Comparison of ENCODE assay signal across 29 cellular contexts in the genomic region with DNA sequence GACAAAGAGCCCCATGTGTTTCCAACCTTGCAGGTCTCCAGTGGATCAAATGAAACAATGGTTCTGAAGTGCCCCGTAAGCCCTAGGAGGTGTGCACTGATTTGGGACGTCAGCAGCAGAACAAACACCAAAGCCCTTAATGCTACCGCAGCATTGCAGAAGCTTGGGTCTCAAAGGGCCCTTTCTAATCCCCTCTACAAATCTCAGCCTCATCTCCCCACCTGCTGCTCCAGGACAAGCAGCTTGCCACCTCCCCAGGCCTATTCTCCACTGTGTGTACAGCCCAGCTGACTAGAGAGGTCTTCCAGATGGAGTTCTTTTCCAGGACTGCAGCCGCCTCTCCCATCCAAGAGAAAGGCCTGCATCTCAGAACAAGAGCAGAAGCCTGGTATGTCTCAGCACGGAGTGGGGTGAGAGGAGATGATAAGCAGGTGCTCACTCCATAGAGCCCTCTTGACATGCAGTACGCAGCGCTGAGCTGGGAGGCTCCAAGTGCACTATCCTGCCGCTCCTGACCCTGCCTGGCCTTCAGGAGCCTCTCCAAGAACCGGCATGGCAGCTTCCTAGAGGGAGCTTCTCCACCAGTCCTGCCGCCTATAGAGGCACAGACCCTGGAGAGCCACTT. TPM values are rescaled to one million over a fixed set of nuclear protein-coding genes. Genes with fewer than 3 reads are reported as not detected.
DNase-seq lines count a peak whose midpoint lies in the region; ATAC-seq and TF ChIP-seq lines count a peak whose summit lies in the region.
"Had no signal": no experiment of that assay in that cellular context is flagged by ENCODE, and none has a peak within 500 bp of the region (broad histone marks: within the 10 kb centered on the region; RNA-seq: fewer than 3 reads in every experiment).

No MANE protein-coding gene starts in this region.

- no peaks in the 10 kb centered on the region for H3K27me3 Mint-ChIP-seq in WTC11 (ENCODE audit: low read depth)
- H3K27me3 Mint-ChIP-seq: dendritic cell treated with granulocyte-macrophage colony-stimulating factor and Interleukin-4, amounts not matched to agents 40 ng/mL and 50 ng/mL, for 4 days; IgD-negative memory B cell; naive B cell; T-helper 17 cell had no signal

- CTCF ChIA-PET in WTC11 (lab: Charles Lee) = no interaction called here

- H3K27me3 ChIP-seq in heart left ventricle = no peaks in the 10 kb centered on the region
- H3K27me3 ChIP-seq: ascending aorta; BLaER1 treated with 17β-estradiol and CSF1 and Interleukin-3, amounts not matched to agents 10 nM and 100 nM; left lung; stomach; thyroid gland; vagina had no signal

- peak overlapping the region; percentile 80 for H3K27ac Mint-ChIP-seq in stimulated activated effector memory CD8-positive, alpha-beta T cell treated with anti-CD3 and anti-CD28 coated beads, Interleukin-12 subunit alpha, Interleukin-12 subunit beta, amount 100 ng/mL, for 72 hours
- H3K27ac Mint-ChIP-seq in WTC11 = no peak overlapping the region
- H3K27ac Mint-ChIP-seq: dendritic cell treated with granulocyte-macrophage colony-stimulating factor and Interleukin-4, amounts not matched to agents 40 ng/mL and 50 ng/mL, for 4 days; GM23338; IgD-negative memory B cell; naive B cell had no signal

- ATAC-seq in Right ventricle myocardium superior (ENCODE audit: poor library complexity) (peak; percentile 81), heart left ventricle (peak; percentile 43 to 78 (median 61)), WTC11 (no peak), SK-N-SH treated with all-trans-retinoic acid at 6 μM for 48 hours (no peak)
- ATAC-seq in stimulated activated effector memory CD8-positive, alpha-beta T cell treated with anti-CD3 and anti-CD28 coated beads, Interleukin-12 subunit alpha, Interleukin-12 subunit beta, amount 100 ng/mL, for 72 hours = no peak
- ATAC-seq: activated naive CD4-positive, alpha-beta T cell treated with anti-CD3 and anti-CD28 coated beads, Interleukin-2, amount 50 U/mL, for 72 hours; GM23338; left lung; T-helper 17 cell had no signal

- intact Hi-C loops in Right ventricle myocardium superior (cut with DNase I) (no loop called here), cardiac septum (cut with DNase I) (no loop called here), heart left ventricle (cut with DNase I) (no loop called here)

- H3K36me3 Mint-ChIP-seq in stimulated activated effector memory CD8-positive, alpha-beta T cell treated with anti-CD3 and anti-CD28 coated beads, Interleukin-12 subunit alpha, Interleukin-12 subunit beta, amount 100 ng/mL, for 72 hours = peaks cover 55% of the 10 kb centered on the region
- H3K36me3 Mint-ChIP-seq in WTC11 = peaks cover 12% of the 10 kb centered on the region
- H3K36me3 Mint-ChIP-seq: activated naive CD4-positive, alpha-beta T cell treated with anti-CD3 and anti-CD28 coated beads, Interleukin-2, amount 50 U/mL, for 72 hours; naive B cell had no signal

- no peak overlapping the region for H3K4me3 ChIP-seq in heart left ventricle
- H3K4me3 ChIP-seq: ascending aorta; BLaER1 treated with 17β-estradiol and CSF1 and Interleukin-3, amounts not matched to agents 10 nM and 100 nM; GM23338; left lung; skin epidermis; stomach; thyroid gland; vagina had no signal

- TF ChIP-seq CTCF in heart left ventricle (IDR thresholded peaks at IDR 0.05) = no peak
- no peak for TF ChIP-seq CTCF in WTC11 (IDR thresholded peaks at IDR 0.05)

- DNase-seq in Right ventricle myocardium superior = no peak
- no peak for DNase-seq in cardiac septum (ENCODE audit: low spot score)
- DNase-seq in NCI-H82 treated with DMSO at 0.1 percent for 48 hours (lab: John Stamatoyannopoulos, UW; ENCODE audit: unreplicated experiment) = peak; percentile 88
- DNase-seq in heart left ventricle = peak in 2 of 5 donors; percentile 40 to 60
- no peak for DNase-seq in stimulated activated effector memory CD8-positive, alpha-beta T cell treated with anti-CD3 and anti-CD28 coated beads, Interleukin-12 subunit alpha, Interleukin-12 subunit beta, amount 100 ng/mL, for 72 hours (ENCODE audit: low spot score in 2 of 2)
- no peak for DNase-seq in WTC11 (ENCODE audit: low spot score)
- DNase-seq in pons (ENCODE audit: low spot score) = no peak
- DNase-seq: activated CD4-positive, alpha-beta T cell treated with anti-CD3 and anti-CD28 coated beads, Interleukin-2, amount 50 U/mL, for 1 hour; activated CD8-positive, alpha-beta memory T cell treated with anti-CD3 and anti-CD28 coated beads, Interleukin-2, amount 50 U/mL, for 4 hours; central memory CD4-positive, alpha-beta T cell; COR-L47; naive B cell; NCI-H2171; NCI-H526; nucleus accumbens; stomach; T-helper 17 cell; thyroid gland had no signal

- H3K27ac ChIP-seq in heart left ventricle = peak overlapping the region in 2 of 12 donors; percentile 17 to 18
- H3K27ac ChIP-seq: ascending aorta; BLaER1 treated with 17β-estradiol and CSF1 and Interleukin-3, amounts not matched to agents 10 nM and 100 nM; left lung; skin epidermis; thyroid gland; vagina had no signal

- WGBS in heart left ventricle, 4 donors = 53 to 63% (median 58%) methylated on average over 5 to 10 of the region's 10 CpGs

- H3K9me3 ChIP-seq in heart left ventricle = no peaks in the 10 kb centered on the region
- H3K9me3 ChIP-seq: ascending aorta; BLaER1 treated with 17β-estradiol and CSF1 and Interleukin-3, amounts not matched to agents 10 nM and 100 nM; left lung; SK-N-SH; stomach; thyroid gland; vagina had no signal

- peaks cover 0 to 39% (median 24%) of the 10 kb centered on the region in 9 donors for H3K36me3 ChIP-seq in heart left ventricle
- H3K36me3 ChIP-seq: thyroid gland had no signal

- H3K4me1 ChIP-seq in heart left ventricle = peaks cover 0 to 43% (median 6%) of the 10 kb centered on the region in 12 donors
- H3K4me1 ChIP-seq: left lung had no signal

- POLR2A ChIA-PET in WTC11 (lab: Charles Lee) = no interaction called here

- no peaks in the 10 kb centered on the region for H3K9me3 Mint-ChIP-seq in stimulated activated effector memory CD8-positive, alpha-beta T cell treated with anti-CD3 and anti-CD28 coated beads, Interleukin-12 subunit alpha, Interleukin-12 subunit beta, amount 100 ng/mL, for 72 hours
- no peaks in the 10 kb centered on the region for H3K9me3 Mint-ChIP-seq in WTC11
- H3K9me3 Mint-ChIP-seq: activated naive CD4-positive, alpha-beta T cell treated with anti-CD3 and anti-CD28 coated beads, Interleukin-2, amount 50 U/mL, for 72 hours; dendritic cell treated with granulocyte-macrophage colony-stimulating factor and Interleukin-4, amounts not matched to agents 40 ng/mL and 50 ng/mL, for 4 days; GM23338; IgD-negative memory B cell; naive B cell had no signal

- peaks cover 12% of the 10 kb centered on the region for H3K4me1 Mint-ChIP-seq in stimulated activated effector memory CD8-positive, alpha-beta T cell treated with anti-CD3 and anti-CD28 coated beads, Interleukin-12 subunit alpha, Interleukin-12 subunit beta, amount 100 ng/mL, for 72 hours
- H3K4me1 Mint-ChIP-seq in WTC11 = peaks cover 3% of the 10 kb centered on the region; the same call in 1 of the 2 replicates
- H3K4me1 Mint-ChIP-seq: GM23338, IgD-negative memory B cell, naive B cell had no signal

- no peak for TF ChIP-seq POLR2A in heart left ventricle (IDR thresholded peaks at IDR 0.05)

- no peak overlapping the region for H3K4me3 Mint-ChIP-seq in stimulated activated effector memory CD8-positive, alpha-beta T cell treated with anti-CD3 and anti-CD28 coated beads, Interleukin-12 subunit alpha, Interleukin-12 subunit beta, amount 100 ng/mL, for 72 hours
- H3K4me3 Mint-ChIP-seq in WTC11 = no peak overlapping the region
- H3K4me3 Mint-ChIP-seq: dendritic cell treated with granulocyte-macrophage colony-stimulating factor and Interleukin-4, amounts not matched to agents 40 ng/mL and 50 ng/mL, for 4 days; GM23338; IgD-negative memory B cell; naive B cell; T-helper 17 cell had no signal

TF ChIP-seq in WTC11, 78 proteins besides CTCF, POLR2A, EP300 and RAD21 (continues in another document):
- no peak for TF ChIP-seq ZNF263 (CRISPR knock-in tag; IDR thresholded peaks at IDR 0.05; ENCODE audit: low read depth)

TF ChIP-seq in SK-N-SH treated with all-trans-retinoic acid at 6 μM for 48 hours, 23 proteins besides CTCF, POLR2A, EP300 and RAD21:
- TF ChIP-seq, protein P1, sequence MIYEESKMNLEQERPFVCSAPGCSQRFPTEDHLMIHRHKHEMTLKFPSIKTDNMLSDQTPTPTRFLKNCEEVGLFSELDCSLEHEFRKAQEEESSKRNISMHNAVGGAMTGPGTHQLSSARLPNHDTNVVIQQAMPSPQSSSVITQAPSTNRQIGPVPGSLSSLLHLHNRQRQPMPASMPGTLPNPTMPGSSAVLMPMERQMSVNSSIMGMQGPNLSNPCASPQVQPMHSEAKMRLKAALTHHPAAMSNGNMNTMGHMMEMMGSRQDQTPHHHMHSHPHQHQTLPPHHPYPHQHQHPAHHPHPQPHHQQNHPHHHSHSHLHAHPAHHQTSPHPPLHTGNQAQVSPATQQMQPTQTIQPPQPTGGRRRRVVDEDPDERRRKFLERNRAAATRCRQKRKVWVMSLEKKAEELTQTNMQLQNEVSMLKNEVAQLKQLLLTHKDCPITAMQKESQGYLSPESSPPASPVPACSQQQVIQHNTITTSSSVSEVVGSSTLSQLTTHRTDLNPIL (CRISPR knock-in tag; IDR thresholded peaks at IDR 0.05; ENCODE audit: low read depth) = no peak
- TF ChIP-seq TCF4 (CRISPR knock-in tag; IDR thresholded peaks at IDR 0.05; ENCODE audit: borderline replicate concordance) (no peak), TOX (CRISPR knock-in tag; IDR thresholded peaks at IDR 0.05; ENCODE audit: borderline replicate concordance) (no peak)
TF ChIP-seq in SK-N-SH treated with all-trans-retinoic acid at 6 μM for 48 hours: peak in this region for 0.

RNA-seq across cellular contexts. Expression of a gene that starts 46.2 kb away (rescaled TPM):
- 78.6 TPM for total RNA-seq in Right ventricle myocardium superior
- total RNA-seq in cardiac septum = 71.7 TPM
- 100 to 1,000 TPM in 2 of 9 donors, 10 to 100 TPM in 7; 75.6 to 122 (median 89.3) TPM for total RNA-seq in heart left ventricle
- 10 to 100 TPM; 46.7 to 78.1 TPM for polyA plus RNA-seq in heart left ventricle
- total RNA-seq in WTC11 (2021) = 125 to 143 TPM (median 130 TPM) in 3 replicates

RNA-seq across cellular contexts. Expression of a gene that starts 46.4 kb away (rescaled TPM):
- total RNA-seq in Right ventricle myocardium superior (4.8 TPM), cardiac septum (5.7 TPM), heart left ventricle (1 to 10 TPM; 2.8 to 7.5 (median 4.4) TPM), WTC11 (2021) (13.1 to 14.2 TPM (median 13.4 TPM) in 3 replicates)
- 1 to 10 TPM; 2.2 to 2.7 TPM for polyA plus RNA-seq in heart left ventricle

Comparison
In these comparisons a context has a peak if more than half of its experiments do, and no peak if none do; other contexts are left out.
1. ATAC-seq: peak in Right ventricle myocardium superior (single experiment) and heart left ventricle (4 of 4); none in stimulated activated effector memory CD8-positive, alpha-beta T cell treated with anti-CD3 and anti-CD28 coated beads, Interleukin-12 subunit alpha, Interleukin-12 subunit beta, amount 100 ng/mL, for 72 hours (single experiment), WTC11 (single experiment) and SK-N-SH treated with all-trans-retinoic acid at 6 μM for 48 hours (single experiment).